Comparison of ENCODE assay signal across 20 cellular contexts in the genomic region with DNA sequence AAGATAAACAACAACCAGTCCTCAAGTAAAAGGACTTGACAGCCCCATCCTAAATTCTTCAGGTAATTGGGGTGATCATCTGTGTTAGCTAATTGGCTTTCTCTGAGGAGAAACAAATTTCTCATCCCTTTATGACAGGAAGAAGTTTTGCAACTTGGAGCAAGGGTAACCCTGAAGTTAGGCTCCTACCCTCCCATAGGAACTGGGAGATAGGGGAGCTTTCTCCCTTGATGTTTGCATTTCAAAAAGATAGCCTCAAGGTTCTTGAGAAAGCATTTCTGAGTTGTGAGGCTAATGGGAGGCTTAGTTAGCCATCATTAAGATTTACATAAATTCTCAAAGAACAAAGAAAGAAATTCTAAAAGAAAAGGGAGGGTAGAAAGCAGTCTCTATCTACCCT.
"Had no signal": no experiment of that assay in that cellular context is flagged by ENCODE, and none has a peak within 500 bp of the region (broad histone marks: within the 10 kb centered on the region; RNA-seq: fewer than 3 reads in every experiment).

No MANE protein-coding gene starts in this region.

- DNase-seq: activated T-cell treated with anti-CD3 and anti-CD28 coated beads, Interleukin-2, amount 50 U/mL, for 1 hour; central memory CD4-positive, alpha-beta T cell; dermis blood vessel endothelial cell; effector CD8-positive, alpha-beta T cell; head of caudate nucleus; hypothalamus; left ventricle myocardium inferior; naive thymus-derived CD8-positive, alpha-beta T cell; small intestine; stimulated activated CD4-positive, alpha-beta T cell treated with anti-CD3 and anti-CD28 coated beads, Interleukin-2, amount 100 ng/mL, for 24 hours; stomach; transverse colon had no signal

- H3K9me3 ChIP-seq: ascending aorta, left ventricle myocardium inferior, stomach, transverse colon had no signal

- H3K27ac ChIP-seq: ascending aorta, left ventricle myocardium inferior, stomach, transverse colon had no signal

- FAIRE-seq: endothelial cell of umbilical vein, frontal cortex, small intestine, urothelium cell line had no signal

- H3K27me3 ChIP-seq: ascending aorta, stomach, transverse colon had no signal

- H3K36me3 ChIP-seq: ascending aorta, left ventricle myocardium inferior, stomach, transverse colon had no signal

- H3K4me1 ChIP-seq: left ventricle myocardium inferior, stomach, transverse colon had no signal

- H3K4me3 ChIP-seq: ascending aorta, left ventricle myocardium inferior, stomach, transverse colon had no signal

- ATAC-seq: activated naive CD4-positive, alpha-beta T cell treated with anti-CD3 and anti-CD28 coated beads, Interleukin-2, amount 50 U/mL, for 72 hours; esophagus mucosa; naive thymus-derived CD8-positive, alpha-beta T cell; sciatic nerve; stimulated activated memory B cell treated with anti-CD40 and anti-IgM and Interleukin-4, amounts not matched to agents 10 μg/mL and 1 μg/mL and 100 μg/mL, for 72 hours had no signal
